ENCODE assay signal across 12 cellular contexts in the genomic region with DNA sequence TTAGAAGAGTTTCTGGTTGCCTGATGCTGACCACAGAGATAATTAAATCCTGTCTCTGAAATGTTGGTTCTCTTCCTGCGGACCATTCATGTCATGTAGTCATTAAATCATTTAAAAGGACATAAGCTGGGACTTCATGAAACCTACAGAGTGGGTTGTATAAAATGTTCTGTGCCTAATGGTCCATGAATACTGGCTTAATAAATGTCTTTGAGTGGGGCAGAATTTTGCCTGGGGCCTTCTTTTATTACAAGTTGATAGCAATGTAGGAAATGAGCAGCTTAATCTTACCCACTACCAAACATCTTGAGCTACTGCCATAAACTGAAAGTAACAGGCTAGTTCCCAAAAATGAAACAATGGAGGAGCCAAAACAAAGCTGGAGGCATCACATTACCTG.
"Had no signal": no experiment of that assay in that cellular context is flagged by ENCODE, and none has a peak within 500 bp of the region (broad histone marks: within the 10 kb centered on the region; RNA-seq: fewer than 3 reads in every experiment).

No MANE protein-coding gene starts in this region.

- H3K36me3 ChIP-seq: gastrocnemius medialis, left ventricle myocardium inferior, stomach had no signal

- H3K9ac ChIP-seq: parathyroid adenoma had no signal

- H3K4me3 ChIP-seq: gastrocnemius medialis, left ventricle myocardium inferior, stomach had no signal

- DNase-seq: activated CD4-positive, alpha-beta T cell treated with anti-CD3 and anti-CD28 coated beads for 1 hour; activated CD4-positive, alpha-beta T cell treated with anti-CD3 and anti-CD28 coated beads, Interleukin-2, amount 50 U/mL, for 4 hours; activated naive CD4-positive, alpha-beta T cell treated with anti-CD3 and anti-CD28 coated beads, Interleukin-2, amount 10 ng/mL, durations not matched to agents 7 days and 5 days; activated T-cell treated with anti-CD3 and anti-CD28 coated beads, Interleukin-2, amount 50 U/mL, for 1 hour; dermis blood vessel endothelial cell; gastrocnemius medialis; left ventricle myocardium inferior; naive thymus-derived CD8-positive, alpha-beta T cell; stimulated activated CD4-positive, alpha-beta T cell treated with anti-CD3 and anti-CD28 coated beads, Interleukin-2, amount 100 ng/mL, for 24 hours; stomach; T-helper 9 cell had no signal

- H3K27me3 ChIP-seq: gastrocnemius medialis, stomach had no signal

- ATAC-seq: gastrocnemius medialis; naive thymus-derived CD8-positive, alpha-beta T cell had no signal

- H3K4me1 ChIP-seq: parathyroid adenoma, stomach had no signal

- H3K27ac ChIP-seq: gastrocnemius medialis, left ventricle myocardium inferior, parathyroid adenoma, stomach had no signal
